8 cellular contexts compared by ENCODE assay signal in the genomic region with DNA sequence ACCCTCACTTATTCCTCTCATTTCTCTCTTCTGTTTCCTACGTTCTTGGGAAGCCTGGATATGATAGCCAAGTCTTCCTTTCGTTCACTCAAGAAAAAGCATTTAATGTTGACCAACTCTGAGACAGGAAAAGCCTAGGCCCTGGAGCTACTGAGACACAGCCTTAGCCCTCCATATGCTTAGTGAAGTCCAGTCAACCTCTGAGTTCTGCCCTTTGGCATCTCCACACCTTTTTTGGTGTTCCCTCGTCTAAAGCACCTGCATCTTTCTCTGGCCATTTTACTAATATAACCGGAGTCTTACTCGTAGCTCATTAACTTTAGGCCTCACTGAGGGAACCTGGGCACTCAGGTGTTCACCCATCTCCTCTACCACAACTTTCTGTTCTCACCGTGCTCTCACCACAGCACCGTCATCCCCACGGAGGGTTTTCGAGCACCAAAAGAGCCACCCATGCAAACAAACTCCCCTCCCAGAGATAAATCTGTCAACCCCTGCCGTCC. TPM values are rescaled to one million over a fixed set of nuclear protein-coding genes. Genes with fewer than 3 reads are reported as not detected.
DNase-seq lines count a peak whose midpoint lies in the region; ATAC-seq, FAIRE-seq and TF ChIP-seq lines count a peak whose summit lies in the region.

No MANE protein-coding gene starts in this region.

- H3K27me3 Mint-ChIP-seq in activated naive CD4-positive, alpha-beta T cell treated with anti-CD3 and anti-CD28 coated beads, Interleukin-2, amount 50 U/mL, for 24 hours = no peaks in the 10 kb centered on the region
- H3K27me3 Mint-ChIP-seq in activated naive CD8-positive, alpha-beta T cell treated with anti-CD3 and anti-CD28 coated beads, Interleukin-2, amount 50 U/mL, for 24 hours = no peaks in the 10 kb centered on the region

- H3K4me3 Mint-ChIP-seq in activated naive CD4-positive, alpha-beta T cell treated with anti-CD3 and anti-CD28 coated beads, Interleukin-2, amount 50 U/mL, for 24 hours = peak overlapping the region; percentile 98
- H3K4me3 Mint-ChIP-seq in activated naive CD8-positive, alpha-beta T cell treated with anti-CD3 and anti-CD28 coated beads, Interleukin-2, amount 50 U/mL, for 24 hours = peak overlapping the region; percentile 93

- peak overlapping the region; percentile 47 to 87 for H3K4me3 ChIP-seq in kidney (ENCODE audit: low read length in 2 of 2)

- H3K27ac Mint-ChIP-seq in activated naive CD4-positive, alpha-beta T cell treated with anti-CD3 and anti-CD28 coated beads, Interleukin-2, amount 50 U/mL, for 24 hours = peak overlapping the region; percentile 99
- peak overlapping the region; percentile 97 for H3K27ac Mint-ChIP-seq in activated naive CD8-positive, alpha-beta T cell treated with anti-CD3 and anti-CD28 coated beads, Interleukin-2, amount 50 U/mL, for 24 hours

- peak overlapping the region; percentile 2 to 20 for H3K9ac ChIP-seq in kidney (ENCODE audit: low read length in 2 of 2)

- ATAC-seq in HG03175 (IDR thresholded peaks at IDR 0.05; ENCODE audit: unreplicated experiment) (peak; percentile 43), GM21619 (IDR thresholded peaks at IDR 0.05; ENCODE audit: unreplicated experiment) (no peak)
- ATAC-seq in activated naive CD8-positive, alpha-beta T cell treated with anti-CD3 and anti-CD28 coated beads, Interleukin-2, amount 50 U/mL, for 24 hours = peak; percentile 3

- intact Hi-C loops in kidney (cut with DNase I) = no loop called here

- H3K9me3 ChIP-seq in kidney (ENCODE audit: control insufficient read depth in 1 of 2, low read length in 2 of 2) = no peaks in the 10 kb centered on the region

- FAIRE-seq in kidney (lab: Jason Lieb, UNC) = no peak

- TF ChIP-seq CTCF in kidney (IDR thresholded peaks at IDR 0.05; ENCODE audit: borderline replicate concordance, extremely low read depth, insufficient read depth) = no peak

- H3K4me1 Mint-ChIP-seq in activated naive CD4-positive, alpha-beta T cell treated with anti-CD3 and anti-CD28 coated beads, Interleukin-2, amount 50 U/mL, for 24 hours = peaks cover 45% of the 10 kb centered on the region
- peaks cover 53% of the 10 kb centered on the region for H3K4me1 Mint-ChIP-seq in activated naive CD8-positive, alpha-beta T cell treated with anti-CD3 and anti-CD28 coated beads, Interleukin-2, amount 50 U/mL, for 24 hours

- H3K36me3 ChIP-seq in kidney (ENCODE audit: control insufficient read depth in 1 of 2, insufficient read depth in 2 of 2, low read length in 2 of 2) = no peaks in the 10 kb centered on the region

- DNase-seq in activated naive CD4-positive, alpha-beta T cell (lab: John Stamatoyannopoulos, UW) = no peak
- DNase-seq in activated naive CD8-positive, alpha-beta T cell treated with anti-CD3 and anti-CD28 coated beads, Interleukin-2, amount 50 U/mL, for 24 hours = no peak
- DNase-seq in kidney = no peak
- DNase-seq in ureter (ENCODE audit: low spot score) = no peak

- H3K27ac ChIP-seq in kidney (ENCODE audit: low read depth in 2 of 2, low read length in 2 of 2) = peak overlapping the region; percentile 82 to 95
- H3K27ac ChIP-seq in temporal lobe (ENCODE audit: low read depth, low read length) = peak overlapping the region; percentile 92

- peaks cover 16% of the 10 kb centered on the region for H3K36me3 Mint-ChIP-seq in activated naive CD4-positive, alpha-beta T cell treated with anti-CD3 and anti-CD28 coated beads, Interleukin-2, amount 50 U/mL, for 24 hours
- peaks cover 22% of the 10 kb centered on the region for H3K36me3 Mint-ChIP-seq in activated naive CD8-positive, alpha-beta T cell treated with anti-CD3 and anti-CD28 coated beads, Interleukin-2, amount 50 U/mL, for 24 hours (ENCODE audit: low read depth)

- no peaks in the 10 kb centered on the region for H3K9me3 Mint-ChIP-seq in activated naive CD4-positive, alpha-beta T cell treated with anti-CD3 and anti-CD28 coated beads, Interleukin-2, amount 50 U/mL, for 24 hours
- H3K9me3 Mint-ChIP-seq in activated naive CD8-positive, alpha-beta T cell treated with anti-CD3 and anti-CD28 coated beads, Interleukin-2, amount 50 U/mL, for 24 hours = no peaks in the 10 kb centered on the region

- peaks cover 0 to 9% of the 10 kb centered on the region in 2 donors for H3K4me1 ChIP-seq in kidney (ENCODE audit: control insufficient read depth in 1 of 2, insufficient read depth in 1 of 2, low read depth in 1 of 2, low read length in 2 of 2)

RNA-seq across cellular contexts. Expression of a gene that starts 0.6 kb away (rescaled TPM):
- total RNA-seq in kidney (44.1 TPM), temporal lobe (6.9 TPM), ureter (24.9 TPM)
- polyA plus RNA-seq in kidney (ENCODE audit: insufficient read depth, low read depth, low replicate concordance) = 115 TPM
